Comparison of ENCODE assay signal across 20 cellular contexts in genomic region chr2:26716769-26717168, GRCh38. TPM values are rescaled to one million over a fixed set of nuclear protein-coding genes. Genes with fewer than 3 reads are reported as not detected.
A peak's percentile ranks its signal among the peaks of the same experiment; 100 is the strongest.
DNase-seq lines count a peak whose midpoint lies in the region; ATAC-seq, FAIRE-seq and TF ChIP-seq lines count a peak whose summit lies in the region.
"Had no signal": no experiment of that assay in that cellular context is flagged by ENCODE, and none has a peak within 500 bp of the region (broad histone marks: within the 10 kb centered on the region; RNA-seq: fewer than 3 reads in every experiment).

No MANE protein-coding gene starts in this region.

- peak overlapping the region; percentile 15 for H3K27ac Mint-ChIP-seq in neural progenitor cell
- H3K27ac Mint-ChIP-seq: CD4-positive, alpha-beta T cell; GM23338 had no signal

- H3K4me3 ChIP-seq in A549 (no peak overlapping the region), HEK293 (ENCODE audit: low read depth, low read length) (no peak overlapping the region), GM12878 (no peak overlapping the region), neural progenitor cell (no peak overlapping the region)
- H3K4me3 ChIP-seq: GM23338 had no signal

- POLR2A ChIA-PET in A549 (lab: Yijun Ruan, JAX), result no interaction called here
- POLR2A ChIA-PET in HEK293 (lab: Yijun Ruan, JAX), result no interaction called here
- POLR2A ChIA-PET in GM12878 (lab: Charles Lee), result no interaction called here

- H3K4me2 ChIP-seq in A549 (no peak overlapping the region), GM12878 (ENCODE audit: control insufficient read depth, insufficient read depth) (no peak overlapping the region), neural progenitor cell (no peak overlapping the region)
- H3K4me2 ChIP-seq: GM23338 had no signal

- H3K9me3 ChIP-seq in A549 (no peaks in the 10 kb centered on the region), HEK293 (ENCODE audit: control insufficient read depth, insufficient read depth, low read depth, low read length) (no peaks in the 10 kb centered on the region), GM12878 (replicated peaks; ENCODE audit: control insufficient read depth, insufficient read depth, low read length) (no peaks in the 10 kb centered on the region), neural progenitor cell (ENCODE audit: low read depth) (no peaks in the 10 kb centered on the region)
- H3K9me3 ChIP-seq: Caco-2 had no signal

- TF ChIP-seq CTCF in A549 (IDR thresholded peaks at IDR 0.05), result no peak
- no peak for TF ChIP-seq CTCF in HEK293 (tag by site-specific recombination; IDR thresholded peaks at IDR 0.05)
- no peak for TF ChIP-seq CTCF in GM12878 (IDR thresholded peaks at IDR 0.05 in 2 of 3, conservative IDR thresholded peaks at IDR 0.05 in 1 of 3; ENCODE audit: control insufficient read depth in 2 of 3, extremely low read depth in 1 of 3, insufficient read depth in 1 of 3, low read depth in 3 of 3, low read length in 3 of 3)
- TF ChIP-seq CTCF in neural progenitor cell (IDR thresholded peaks at IDR 0.05), result no peak

- peak overlapping the region; percentile 31 to 94; a peak in 5 of 6 replicates for H3K27ac ChIP-seq in A549
- no peak overlapping the region for H3K27ac ChIP-seq in HEK293 (ENCODE audit: extremely low read depth, low read depth, low read length)
- H3K27ac ChIP-seq in GM12878 (ENCODE audit: control insufficient read depth, insufficient read depth), result no peak overlapping the region
- no peak overlapping the region for H3K27ac ChIP-seq in neural progenitor cell
- H3K27ac ChIP-seq: C4-2B had no signal

- H3K27me3 ChIP-seq in GM12878 (replicated peaks in 1 of 2; ENCODE audit: control insufficient read depth in 2 of 2, insufficient read depth in 2 of 2, low read length in 1 of 2) (no peaks in the 10 kb centered on the region), neural progenitor cell (no peaks in the 10 kb centered on the region)

- H3K4me1 ChIP-seq in A549 (peaks cover 64% of the 10 kb centered on the region), HEK293 (ENCODE audit: control insufficient read depth, insufficient read depth, low read length) (peaks cover 3% of the 10 kb centered on the region), GM12878 (ENCODE audit: control insufficient read depth, insufficient read depth, low read length) (no peaks in the 10 kb centered on the region), neural progenitor cell (peaks cover 5% of the 10 kb centered on the region)

- H3K27me3 Mint-ChIP-seq in neural progenitor cell (ENCODE audit: insufficient read depth, low read depth), result peaks cover 12% of the 10 kb centered on the region
- H3K27me3 Mint-ChIP-seq: CD4-positive, alpha-beta T cell had no signal

- H3K79me2 ChIP-seq in GM12878 (ENCODE audit: control insufficient read depth, insufficient read depth, low read length) (no peaks in the 10 kb centered on the region), neural progenitor cell (ENCODE audit: low read depth) (no peaks in the 10 kb centered on the region)

- no peak for TF ChIP-seq RAD21 in A549 (conservative IDR thresholded peaks at IDR 0.05 in 1 of 2, IDR thresholded peaks at IDR 0.05 in 1 of 2)
- no peak for TF ChIP-seq RAD21 in GM12878 (IDR thresholded peaks at IDR 0.05; ENCODE audit: insufficient read depth, low read depth, low read length)

- intact Hi-C loops in GM12878 (cut with micrococcal nuclease; ENCODE audit: unreplicated experiment), result no loop called here

- WGBS in A549 (ENCODE audit: missing lambda C conversion rate), result 85% methylated on average over 2 of the region's 2 CpGs
- WGBS in GM12878 (ENCODE audit: insufficient coverage, insufficient replicate concordance, low lambda C conversion rate, missing lambda C conversion rate), result 29% methylated on average over 2 of the region's 2 CpGs

- H3K9me3 Mint-ChIP-seq in neural progenitor cell, result no peaks in the 10 kb centered on the region
- H3K9me3 Mint-ChIP-seq: CD4-positive, alpha-beta T cell; GM23338 had no signal

- H3K36me3 ChIP-seq in HEK293 (ENCODE audit: control insufficient read depth in 2 of 2, insufficient read depth in 1 of 2, low read length in 2 of 2) (no peaks in the 10 kb centered on the region), GM12878 (ENCODE audit: control insufficient read depth in 2 of 2, insufficient read depth in 2 of 2, low read length in 1 of 2) (no peaks in the 10 kb centered on the region), neural progenitor cell (no peaks in the 10 kb centered on the region)

- SMC1A ChIA-PET in GM12878 (lab: Charles Lee; ENCODE audit: uncharacterized antibody, unreplicated experiment), result no interaction called here

- DNase-seq in A549 (ENCODE audit: low read depth in 1 of 2, low spot score in 1 of 2) (no peak), GM12878 (ENCODE audit: low read depth, low spot score) (no peak), neural progenitor cell (ENCODE audit: low spot score) (no peak)
- DNase-seq in activated CD8-positive, alpha-beta memory T cell treated with anti-CD3 and anti-CD28 coated beads for 24 hours, result no peak
- DNase-seq: AML-193; Caco-2; CD4-positive, alpha-beta T cell; HCEC 1CT had no signal

- FAIRE-seq in A549 (lab: Jason Lieb, UNC) (no peak), GM12878 (lab: Jason Lieb, UNC) (no peak)
- FAIRE-seq: A204.1, D721Med, G401.6, GM12892, GM18507, H54 had no signal

- BruUV-seq in GM12878 (replicated peaks; lab: Mats Ljungman, UMichigan), result no TSS peak

- H3F3A ChIP-seq in neural progenitor cell (ENCODE audit: low read depth), result no peaks in the 10 kb centered on the region

- in situ Hi-C loops in GM12878 (cut with MboI), result no loop called here

- H3K36me3 Mint-ChIP-seq in neural progenitor cell, result no peaks in the 10 kb centered on the region

- no peak for TF ChIP-seq EP300 in A549 (IDR thresholded peaks at IDR 0.05)
- no peak for TF ChIP-seq EP300 in GM12878 (IDR thresholded peaks at IDR 0.05; ENCODE audit: borderline replicate concordance in 1 of 2, control insufficient read depth in 1 of 2, low read depth in 2 of 2, low read length in 2 of 2)

- no peak overlapping the region for H3K4me3 Mint-ChIP-seq in neural progenitor cell
- H3K4me3 Mint-ChIP-seq: CD4-positive, alpha-beta T cell; GM23338 had no signal

- H4K20me1 ChIP-seq in GM12878 (ENCODE audit: control insufficient read depth, insufficient read depth) (no peaks in the 10 kb centered on the region), neural progenitor cell (ENCODE audit: low read depth) (no peaks in the 10 kb centered on the region)

- ATAC-seq in A549 (no peak), GM12878 (no peak), GM19023 (IDR thresholded peaks at IDR 0.05; ENCODE audit: unreplicated experiment) (no peak), esophagus mucosa (no peak)
- ATAC-seq: GM23338 had no signal

- H2AFZ ChIP-seq in GM12878 (ENCODE audit: control insufficient read depth, low read depth, low read length) (no peak overlapping the region), neural progenitor cell (replicated peaks) (no peak overlapping the region)
- H2AFZ ChIP-seq: GM23338 had no signal

- H3K9ac ChIP-seq in GM12878 (ENCODE audit: control insufficient read depth, insufficient read depth, low read length) (no peak overlapping the region), neural progenitor cell (no peak overlapping the region)

- TF ChIP-seq POLR2A in A549 (IDR thresholded peaks at IDR 0.05; ENCODE audit: low read length) (no peak), GM12878 (IDR thresholded peaks at IDR 0.05; ENCODE audit: low read depth, low read length) (no peak)

- CTCF ChIA-PET in A549 (lab: Yijun Ruan, JAX), result interaction anchor here (1.0 to 2.2 kb wide), 3 partner anchors 8 to 139 kb away, joined by 3 to 9 read pairs (median 5); no protein-coding TSS in a partner anchor
- CTCF ChIA-PET in HEK293 (lab: Yijun Ruan, JAX), result no interaction called here
- CTCF ChIA-PET in GM12878 (lab: Yijun Ruan, JAX), result no interaction called here

- RAD21 ChIA-PET in GM12878 (lab: Charles Lee; ENCODE audit: unreplicated experiment), result no interaction called here

- H3K4me1 Mint-ChIP-seq in neural progenitor cell, result peaks cover 15% of the 10 kb centered on the region

RNA-seq across cellular contexts. Expression of gene KCNK3, which starts 24.2 kb away (rescaled TPM):
- polyA plus RNA-seq in A549 (2011; rRNA removed), result 2.8 and 3.5 TPM in 2 replicates
- 2.0 and 3.4 TPM in 2 replicates for polyA plus RNA-seq in A549 (2012; cell fraction: cytosol; rRNA removed)
- polyA plus RNA-seq in A549 (2012; cell fraction: nucleus; rRNA removed), result 1.7 and 2.9 TPM in 2 replicates
- 1.6 to 3.4 TPM (median 2.4 TPM) in 3 replicates for polyA plus RNA-seq in A549 (2017; fragmentation: RNase III; extraction: RNeasy Plus Mini Kit Qiagen cat#74134 plus additional on column Dnase treatment)
- polyA minus RNA-seq in A549 (2011; rRNA and poly(A)+ RNA removed), result 4.1 TPM in 2 replicates
- total RNA-seq in GM12878 (2013; cell fraction: nucleolus; rRNA removed), result not detected in 2 replicates
- total RNA-seq in GM12878 (2014; rRNA removed), result not detected in 2 replicates
- total RNA-seq in GM12878 (2014; rRNA removed; fragmentation: Illumina TruSeq; extraction: Trizol), result not detected in 2 replicates
- 0.11 and 0.13 TPM in 2 replicates for total RNA-seq in GM12878 (2021)
- polyA plus RNA-seq in GM12878 (2011; ENCODE audit: low read depth), result not detected
- polyA plus RNA-seq in GM12878 (2011; rRNA removed), result not detected in 2 replicates
- polyA plus RNA-seq in GM12878 (2011; cell fraction: cytosol; rRNA removed), result not detected in 2 replicates
- not detected in 2 replicates for polyA plus RNA-seq in GM12878 (2011; cell fraction: nucleus; rRNA removed)
- not detected in 2 replicates for polyA plus RNA-seq in GM12878 (2012)
- not detected in 2 replicates for polyA plus RNA-seq in GM12878 (2014; fragmentation: Illumina TruSeq; extraction: Trizol)
- not detected for polyA plus RNA-seq in GM12878 (2014; fragmentation: Nextera tagmentation; extraction: Ambion mirVana)
- polyA plus RNA-seq in GM12878 (2014; rRNA removed), result not detected in 2 replicates
- polyA plus RNA-seq in GM12878 (2016; fragmentation: Nextera tagmentation; extraction: Ambion mirVana), result not detected
- polyA minus RNA-seq in GM12878 (2011; rRNA and poly(A)+ RNA removed), result not detected in 2 replicates
- polyA minus RNA-seq in GM12878 (2011; cell fraction: cytosol; rRNA and poly(A)+ RNA removed), result 0.21 and 0.27 TPM in 2 replicates
- polyA minus RNA-seq in GM12878 (2011; cell fraction: nucleus; rRNA and poly(A)+ RNA removed), result not detected in 2 replicates
- total RNA-seq in neural progenitor cell (ENCODE audit: low replicate concordance), result not detected in 2 replicates
- total RNA-seq in esophagus mucosa, result 0.44 TPM
- total RNA-seq: CD4-positive, alpha-beta T cell; GM23338; HT-29 had no signal
- polyA plus RNA-seq: GM23338 had no signal

RNA-seq across cellular contexts. Expression of gene SLC35F6, which starts 47.3 kb away (rescaled TPM):
- polyA plus RNA-seq in A549 (2011; rRNA removed), result 41.3 and 55.7 TPM in 2 replicates
- 23.7 and 38.0 TPM in 2 replicates for polyA plus RNA-seq in A549 (2012; cell fraction: cytosol; rRNA removed)
- 33.1 and 35.8 TPM in 2 replicates for polyA plus RNA-seq in A549 (2012; cell fraction: nucleus; rRNA removed)
- polyA plus RNA-seq in A549 (2017; fragmentation: RNase III; extraction: RNeasy Plus Mini Kit Qiagen cat#74134 plus additional on column Dnase treatment), result 40.1 to 47.6 TPM (median 46.9 TPM) in 3 replicates
- 111 and 126 TPM in 2 replicates for polyA minus RNA-seq in A549 (2011; rRNA and poly(A)+ RNA removed)
- total RNA-seq in GM12878 (2013; cell fraction: nucleolus; rRNA removed), result 17.9 and 18.7 TPM in 2 replicates
- 9.8 and 10.5 TPM in 2 replicates for total RNA-seq in GM12878 (2014; rRNA removed)
- total RNA-seq in GM12878 (2014; rRNA removed; fragmentation: Illumina TruSeq; extraction: Trizol), result 6.0 and 6.1 TPM in 2 replicates
- total RNA-seq in GM12878 (2021), result 9.8 and 10.1 TPM in 2 replicates
- polyA plus RNA-seq in GM12878 (2011; ENCODE audit: low read depth), result 3.0 TPM
- polyA plus RNA-seq in GM12878 (2011; rRNA removed), result 2.8 and 5.3 TPM in 2 replicates
- 7.4 and 8.6 TPM in 2 replicates for polyA plus RNA-seq in GM12878 (2011; cell fraction: cytosol; rRNA removed)
- polyA plus RNA-seq in GM12878 (2011; cell fraction: nucleus; rRNA removed), result 3.5 and 4.8 TPM in 2 replicates
- 3.2 and 4.7 TPM in 2 replicates for polyA plus RNA-seq in GM12878 (2012)
- polyA plus RNA-seq in GM12878 (2014; fragmentation: Illumina TruSeq; extraction: Trizol), result 3.4 and 6.0 TPM in 2 replicates
- polyA plus RNA-seq in GM12878 (2014; fragmentation: Nextera tagmentation; extraction: Ambion mirVana), result 1 to 10 TPM; 4.0 to 9.6 TPM
- polyA plus RNA-seq in GM12878 (2014; rRNA removed), result 7.4 and 7.6 TPM in 2 replicates
- polyA plus RNA-seq in GM12878 (2016; fragmentation: Nextera tagmentation; extraction: Ambion mirVana), result 1 to 10 TPM; 8.6 to 9.3 TPM
- polyA minus RNA-seq in GM12878 (2011; rRNA and poly(A)+ RNA removed), result 10.5 and 15.1 TPM in 2 replicates
- 4.8 and 6.1 TPM in 2 replicates for polyA minus RNA-seq in GM12878 (2011; cell fraction: cytosol; rRNA and poly(A)+ RNA removed)
- polyA minus RNA-seq in GM12878 (2011; cell fraction: nucleus; rRNA and poly(A)+ RNA removed), result 5.2 and 10.0 TPM in 2 replicates
- total RNA-seq in neural progenitor cell (ENCODE audit: low replicate concordance), result 5.6 and 11.6 TPM in 2 replicates
- 42.7 TPM for total RNA-seq in esophagus mucosa

Comparison
In these comparisons a context has a peak if more than half of its experiments do, and no peak if none do; other contexts are left out.
1. H3K27ac ChIP-seq: peak in A549 (2 of 2); none in HEK293 (single experiment), GM12878 (single experiment) and neural progenitor cell (single experiment).